Comparison of ENCODE assay signal across 18 cellular contexts in the genomic region with DNA sequence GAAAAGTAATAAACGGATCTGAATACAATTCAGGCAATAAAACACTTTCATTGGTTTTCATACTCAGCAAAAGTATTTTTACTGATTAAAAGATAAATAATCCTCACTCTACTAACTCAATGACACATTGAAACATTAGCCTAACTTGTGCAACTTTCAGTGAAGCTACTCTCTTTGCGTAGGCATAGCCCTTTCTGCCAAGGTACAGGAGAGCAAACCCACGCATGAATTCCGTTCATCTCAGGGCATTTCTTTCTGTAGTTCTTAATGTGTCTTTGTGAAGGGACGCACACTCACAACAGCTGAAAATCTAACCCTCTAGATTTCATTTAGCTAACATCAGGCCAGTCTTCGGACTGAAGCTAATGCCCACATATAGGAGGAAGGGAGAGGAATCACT.
DNase-seq lines count a peak whose midpoint lies in the region; ATAC-seq and TF ChIP-seq lines count a peak whose summit lies in the region.
"Had no signal": no experiment of that assay in that cellular context is flagged by ENCODE, and none has a peak within 500 bp of the region (broad histone marks: within the 10 kb centered on the region; RNA-seq: fewer than 3 reads in every experiment).

No MANE protein-coding gene starts in this region.

- H3K36me3 Mint-ChIP-seq in Calu3 (ENCODE audit: insufficient read depth, unreplicated experiment) (no peaks in the 10 kb centered on the region), GM23338 (ENCODE audit: low read depth) (no peaks in the 10 kb centered on the region), neural progenitor cell (peaks cover 3% of the 10 kb centered on the region)
- H3K36me3 Mint-ChIP-seq: CD14-positive monocyte; CD4-positive, alpha-beta memory T cell; CD4-positive, CD25-positive, alpha-beta regulatory T cell; CD8-positive, alpha-beta memory T cell had no signal

- no peak overlapping the region for H3K9ac ChIP-seq in neural progenitor cell
- H3K9ac ChIP-seq: BLaER1 had no signal

- H4K20me1 ChIP-seq in GM23338 (replicated peaks; ENCODE audit: insufficient read depth) (no peaks in the 10 kb centered on the region), neural progenitor cell (ENCODE audit: low read depth) (no peaks in the 10 kb centered on the region)
- H4K20me1 ChIP-seq: BLaER1 had no signal

- peak overlapping the region; percentile 45 for H3K27ac Mint-ChIP-seq in Calu3 (ENCODE audit: unreplicated experiment)
- H3K27ac Mint-ChIP-seq in GM23338 = no peak overlapping the region
- peak overlapping the region; percentile 55 for H3K27ac Mint-ChIP-seq in neural progenitor cell
- H3K27ac Mint-ChIP-seq: CD14-positive monocyte; CD8-positive, alpha-beta memory T cell had no signal

- no peak for ATAC-seq in GM23338
- no peak for ATAC-seq in HG02840 (IDR thresholded peaks at IDR 0.05; ENCODE audit: low FRiP score, unreplicated experiment)
- no peak for ATAC-seq in HG03280 (IDR thresholded peaks at IDR 0.05; ENCODE audit: unreplicated experiment)

- H3K27me3 Mint-ChIP-seq in Calu3 (ENCODE audit: unreplicated experiment) (no peaks in the 10 kb centered on the region), GM23338 (ENCODE audit: insufficient read depth, low read depth, poor library complexity) (peaks cover 3% of the 10 kb centered on the region), neural progenitor cell (ENCODE audit: insufficient read depth, low read depth) (peaks cover 4% of the 10 kb centered on the region)
- H3K27me3 Mint-ChIP-seq: CD4-positive, alpha-beta memory T cell; CD4-positive, CD25-positive, alpha-beta regulatory T cell had no signal

- H3K4me1 ChIP-seq in GM23338 (ENCODE audit: insufficient read depth) (peaks cover 17% of the 10 kb centered on the region), neural progenitor cell (peaks cover 19% of the 10 kb centered on the region)
- H3K4me1 ChIP-seq: BE2C, BLaER1 had no signal

- no peaks in the 10 kb centered on the region for H3K9me3 ChIP-seq in neural progenitor cell (ENCODE audit: low read depth)
- H3K9me3 ChIP-seq: BE2C had no signal

- H3F3A ChIP-seq in GM23338 (replicated peaks; ENCODE audit: low read depth) (no peaks in the 10 kb centered on the region), neural progenitor cell (ENCODE audit: low read depth) (no peaks in the 10 kb centered on the region)

- peak overlapping the region; percentile 7; the same call in 1 of the 2 replicates for H2AFZ ChIP-seq in GM23338
- no peak overlapping the region for H2AFZ ChIP-seq in neural progenitor cell (replicated peaks)

- CTCF ChIA-PET in Calu3 (lab: Charles Lee) = no interaction called here

- no peaks in the 10 kb centered on the region for H3K79me2 ChIP-seq in GM23338 (replicated peaks; ENCODE audit: insufficient read depth)
- no peaks in the 10 kb centered on the region for H3K79me2 ChIP-seq in neural progenitor cell (ENCODE audit: low read depth)

- H3K4me1 Mint-ChIP-seq in Calu3 (ENCODE audit: low read depth, unreplicated experiment) (peaks cover 6% of the 10 kb centered on the region), GM23338 (peaks cover 17% of the 10 kb centered on the region), neural progenitor cell (peaks cover 33% of the 10 kb centered on the region)
- H3K4me1 Mint-ChIP-seq: CD14-positive monocyte; CD4-positive, alpha-beta memory T cell; CD4-positive, CD25-positive, alpha-beta regulatory T cell; CD8-positive, alpha-beta memory T cell had no signal

- H3K4me3 Mint-ChIP-seq in Calu3 (ENCODE audit: low read depth, unreplicated experiment) (no peak overlapping the region), GM23338 (no peak overlapping the region), neural progenitor cell (no peak overlapping the region)
- H3K4me3 Mint-ChIP-seq: CD14-positive monocyte; CD4-positive, alpha-beta memory T cell; CD4-positive, CD25-positive, alpha-beta regulatory T cell; CD8-positive, alpha-beta memory T cell had no signal

- H3K9me3 Mint-ChIP-seq in Calu3 (ENCODE audit: low read depth, unreplicated experiment) (no peaks in the 10 kb centered on the region), GM23338 (no peaks in the 10 kb centered on the region), neural progenitor cell (no peaks in the 10 kb centered on the region)

- DNase-seq in Calu3 = no peak
- no peak for DNase-seq in GM23338 (ENCODE audit: low spot score)
- no peak for DNase-seq in neural progenitor cell (ENCODE audit: low spot score)
- DNase-seq in stimulated activated CD4-positive, alpha-beta T cell treated with anti-CD3 and anti-CD28 coated beads, Interleukin-1b, Interleukin-23, amount 100 ng/mL, for 48 hours = no peak
- DNase-seq: 8988T; ACHN; BE2C; C1 segment of cervical spinal cord; CD4-positive, alpha-beta memory T cell; CD4-positive, CD25-positive, alpha-beta regulatory T cell; CD8-positive, alpha-beta memory T cell; COR-L47; DMS79 treated with DMSO at 0.1 percent for 48 hours; GF-D8 had no signal

- TF ChIP-seq CTCF in Calu3 (IDR thresholded peaks at IDR 0.05; ENCODE audit: unreplicated experiment) (no peak), GM23338 (conservative IDR thresholded peaks at IDR 0.05; ENCODE audit: low read depth in 2 of 2) (no peak), neural progenitor cell (IDR thresholded peaks at IDR 0.05) (no peak)

- H3K4me2 ChIP-seq in GM23338 (no peak overlapping the region), neural progenitor cell (no peak overlapping the region)
- H3K4me2 ChIP-seq: BLaER1 had no signal

- H3K4me3 ChIP-seq in GM23338 (no peak overlapping the region), neural progenitor cell (no peak overlapping the region)
- H3K4me3 ChIP-seq: BLaER1 had no signal

- intact Hi-C loops in Calu3 (cut with micrococcal nuclease; ENCODE audit: unreplicated experiment) = no loop called here

- H3K36me3 ChIP-seq in GM23338 (ENCODE audit: insufficient read depth) (no peaks in the 10 kb centered on the region), neural progenitor cell (no peaks in the 10 kb centered on the region)
- H3K36me3 ChIP-seq: BE2C, BLaER1 had no signal

- 0 out of 2 replicates have a peak, but pooled peaks cover 4% of the 10 kb centered on the region for H3K9me2 ChIP-seq in GM23338 (ENCODE audit: insufficient read depth)

- H3K27ac ChIP-seq in GM23338 (ENCODE audit: low read depth) (no peak overlapping the region), neural progenitor cell (no peak overlapping the region)
- H3K27ac ChIP-seq: BLaER1 had no signal

- no peaks in the 10 kb centered on the region for H3K27me3 ChIP-seq in GM23338 (ENCODE audit: insufficient read depth)
- H3K27me3 ChIP-seq in neural progenitor cell = no peaks in the 10 kb centered on the region
- H3K27me3 ChIP-seq: BE2C, BLaER1 had no signal

- no TSS peak for BruUV-seq in Calu3 (replicated peaks; lab: Mats Ljungman, UMichigan)

TF ChIP-seq in GM23338, 12 proteins besides CTCF, POLR2A, EP300 and RAD21 (continues in another document):
- TF ChIP-seq CREB1 (CRISPR knock-in tag; IDR thresholded peaks at IDR 0.05; ENCODE audit: low read depth) (no peak), POLR2AphosphoS5 (IDR thresholded peaks at IDR 0.05; ENCODE audit: low read depth) (no peak), ETS1 (IDR thresholded peaks at IDR 0.05) (no peak), NANOG (IDR thresholded peaks at IDR 0.05; ENCODE audit: borderline replicate concordance) (no peak), ZNF331 (CRISPR knock-in tag; IDR thresholded peaks at IDR 0.05; ENCODE audit: low read depth) (no peak), STAT1 (IDR thresholded peaks at IDR 0.05; ENCODE audit: unreplicated experiment) (no peak), EZH2 (IDR thresholded peaks at IDR 0.05; ENCODE audit: low read depth, unreplicated experiment) (no peak), JUNB (IDR thresholded peaks at IDR 0.05; ENCODE audit: unreplicated experiment) (no peak), ZNF114 (CRISPR knock-in tag; IDR thresholded peaks at IDR 0.05) (no peak), REST (IDR thresholded peaks at IDR 0.05; ENCODE audit: unreplicated experiment) (no peak)
